15 cellular contexts compared by ENCODE assay signal in genomic region chr3:197494366-197495058, GRCh38.
DNase-seq lines count a peak whose midpoint lies in the region; ATAC-seq, FAIRE-seq and TF ChIP-seq lines count a peak whose summit lies in the region.
"Had no signal": no experiment of that assay in that cellular context is flagged by ENCODE, and none has a peak within 500 bp of the region (broad histone marks: within the 10 kb centered on the region; RNA-seq: fewer than 3 reads in every experiment).

No MANE protein-coding gene starts in this region.

- H2AFZ ChIP-seq in MM.1S (ENCODE audit: low read length) = no peak overlapping the region

- DNase-seq in A549 (ENCODE audit: low read depth in 1 of 2, low spot score in 1 of 2) (peak in 1 of 2 experiments; percentile 38), astrocyte of the hippocampus (ENCODE audit: low read depth, low spot score) (peak; percentile 57), right lobe of liver (no peak), MM.1S (no peak)
- DNase-seq: activated B cell treated with CpG ODN at 0.5 μM for 24 hours; mesendoderm; NCI-H1694 treated with DMSO at 0.1 percent for 48 hours; SHP77; stimulated activated CD8-positive, alpha-beta memory T cell treated with anti-CD3 and anti-CD28 coated beads, Interleukin-4, amount 100 ng/mL, for 48 hours had no signal

- no peak for FAIRE-seq in A549 (lab: Jason Lieb, UNC)

- no peak for TF ChIP-seq POLR2A in A549 (IDR thresholded peaks at IDR 0.05; ENCODE audit: low read length)
- TF ChIP-seq POLR2A in right lobe of liver (IDR thresholded peaks at IDR 0.05) = no peak

- no peaks in the 10 kb centered on the region for H3F3A ChIP-seq in MM.1S (ENCODE audit: insufficient read depth, low read length)

- no peak overlapping the region for H3K9ac ChIP-seq in MM.1S (ENCODE audit: low read length)

- POLR2A ChIA-PET in A549 (lab: Yijun Ruan, JAX) = no interaction called here

- CTCF ChIA-PET in A549 (lab: Yijun Ruan, JAX) = interaction anchor here (0.6 to 1.2 kb wide), 2 partner anchors 8 to 95 kb away, joined by 3 to 4 read pairs; no protein-coding TSS in a partner anchor

- H3K27me3 ChIP-seq in right lobe of liver (no peaks in the 10 kb centered on the region), MM.1S (replicated peaks; ENCODE audit: insufficient read depth, low read length) (no peaks in the 10 kb centered on the region)
- H3K27me3 ChIP-seq: heart left ventricle had no signal

- H3K4me1 ChIP-seq in A549 (peaks cover 29% of the 10 kb centered on the region), right lobe of liver (no peaks in the 10 kb centered on the region), MM.1S (ENCODE audit: low read length) (no peaks in the 10 kb centered on the region)

- intact Hi-C loops in right lobe of liver (cut with DNase I) = no loop called here

- H3K4me2 ChIP-seq in A549 = 0 out of 3 replicates have a peak overlapping the region, but pooled peaks have one; percentile 2
- H3K4me2 ChIP-seq in MM.1S (ENCODE audit: low read depth, low read length) = no peak overlapping the region

- TF ChIP-seq CTCF in A549 (IDR thresholded peaks at IDR 0.05) = no peak
- no peak for TF ChIP-seq CTCF in right lobe of liver (IDR thresholded peaks at IDR 0.05)
- no peak for TF ChIP-seq CTCF in MM.1S (IDR thresholded peaks at IDR 0.05; ENCODE audit: low read length)

- WGBS in A549 (ENCODE audit: missing lambda C conversion rate) = 72% methylated on average over 6 of the region's 10 CpGs
- WGBS in right lobe of liver (ENCODE audit: insufficient coverage, low coverage, low lambda C conversion rate, missing lambda C conversion rate) = 68% methylated on average over 8 of the region's 10 CpGs

- H3K36me3 ChIP-seq in right lobe of liver (no peaks in the 10 kb centered on the region), MM.1S (replicated peaks; ENCODE audit: insufficient read depth, low read length) (no peaks in the 10 kb centered on the region)
- H3K36me3 ChIP-seq: heart left ventricle had no signal

- H3K4me3 ChIP-seq in A549 (no peak overlapping the region), right lobe of liver (no peak overlapping the region), MM.1S (ENCODE audit: low read length) (no peak overlapping the region)
- H3K4me3 ChIP-seq: heart left ventricle had no signal

- no peaks in the 10 kb centered on the region for H3K9me2 ChIP-seq in MM.1S (replicated peaks; ENCODE audit: insufficient read depth, low read length)

- peaks cover 10% of the 10 kb centered on the region; the same call in 2 of the 3 replicates for H3K9me3 ChIP-seq in A549
- H3K9me3 ChIP-seq in right lobe of liver = no peaks in the 10 kb centered on the region
- no peaks in the 10 kb centered on the region for H3K9me3 ChIP-seq in MM.1S (replicated peaks; ENCODE audit: insufficient read depth, low read length)

- TF ChIP-seq RAD21 in A549 (conservative IDR thresholded peaks at IDR 0.05 in 1 of 2, IDR thresholded peaks at IDR 0.05 in 1 of 2) = no peak

- no peaks in the 10 kb centered on the region for H4K20me1 ChIP-seq in MM.1S (ENCODE audit: insufficient read depth, low read length)

- H3K79me2 ChIP-seq in MM.1S (ENCODE audit: low read length) = no peaks in the 10 kb centered on the region

- TF ChIP-seq EP300 in A549 (IDR thresholded peaks at IDR 0.05) = no peak

- ATAC-seq in A549 (no peak), HG02642 (IDR thresholded peaks at IDR 0.05; ENCODE audit: poor library complexity, unreplicated experiment) (peak; percentile 4), right lobe of liver (peak in 3 of 4 donors; percentile 28 to 56 (median 45)), HG03280 (IDR thresholded peaks at IDR 0.05; ENCODE audit: unreplicated experiment) (no peak), GM18873 (IDR thresholded peaks at IDR 0.05; ENCODE audit: low FRiP score, unreplicated experiment) (no peak), GM21737 (IDR thresholded peaks at IDR 0.05; ENCODE audit: unreplicated experiment) (no peak)

- H3K27ac ChIP-seq in A549 (peak overlapping the region in 1 of 2 experiments; percentile 91; a peak in 3 of 6 replicates), right lobe of liver (no peak overlapping the region), MM.1S (ENCODE audit: low read length) (no peak overlapping the region)
- H3K27ac ChIP-seq: C4-2B had no signal

TF ChIP-seq in A549, 52 proteins besides CTCF, POLR2A, EP300 and RAD21:
- TF ChIP-seq MAFK (IDR thresholded peaks at IDR 0.05; ENCODE audit: partially characterized antibody) = peak; percentile 40
- no peak for TF ChIP-seq ESRRA (IDR thresholded peaks at IDR 0.05; ENCODE audit: borderline replicate concordance, low read length)

Comparison
In these comparisons a context has a peak if more than half of its experiments do, and no peak if none do; other contexts are left out.
1. ATAC-seq: peak in HG02642 (single experiment) and right lobe of liver (3 of 4); none in A549 (0 of 2), HG03280 (single experiment), GM18873 (single experiment) and GM21737 (single experiment).